ENCODE assay signal across 8 cellular contexts in the genomic region with DNA sequence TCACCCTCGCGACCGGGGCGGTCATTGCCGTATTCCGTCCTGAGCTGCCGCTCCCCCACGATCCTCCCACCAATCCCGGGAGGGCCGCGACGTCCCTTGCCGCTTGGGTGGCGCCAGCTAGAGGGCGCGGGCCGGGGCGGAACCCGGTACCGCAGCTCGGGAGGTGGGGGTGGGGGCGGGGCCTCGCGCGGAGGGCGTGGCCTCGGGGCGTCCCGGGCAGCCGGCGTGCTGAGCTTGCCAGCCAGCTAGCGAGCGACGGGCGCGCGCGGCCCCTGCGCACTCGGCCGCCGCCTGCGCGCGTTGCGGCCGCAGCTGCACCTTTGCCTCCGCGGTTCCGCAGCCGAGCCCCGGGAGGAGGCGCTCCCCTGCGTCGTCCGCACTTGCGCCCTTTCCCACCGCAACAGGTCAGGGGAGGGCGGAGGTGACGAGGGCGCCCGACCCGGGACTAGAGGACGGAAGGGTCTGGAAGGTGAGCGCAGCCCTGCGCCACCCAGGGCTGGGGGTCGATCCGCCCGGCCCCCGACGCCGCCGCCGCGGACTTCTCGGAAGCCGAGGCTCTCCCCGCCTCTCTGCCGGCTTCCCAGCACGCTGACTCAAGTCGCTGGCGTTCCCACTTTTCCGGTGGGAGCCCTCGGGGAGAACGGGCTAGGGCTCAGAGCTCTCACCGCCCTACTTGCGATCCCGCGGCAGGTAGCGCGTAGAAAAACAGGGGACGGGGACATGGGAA. TPM values are rescaled to one million over a fixed set of nuclear protein-coding genes. Genes with fewer than 3 reads are reported as not detected.
A peak's percentile ranks its signal among the peaks of the same experiment; 100 is the strongest.
DNase-seq lines count a peak whose midpoint lies in the region; ATAC-seq and TF ChIP-seq lines count a peak whose summit lies in the region.

A gene with protein sequence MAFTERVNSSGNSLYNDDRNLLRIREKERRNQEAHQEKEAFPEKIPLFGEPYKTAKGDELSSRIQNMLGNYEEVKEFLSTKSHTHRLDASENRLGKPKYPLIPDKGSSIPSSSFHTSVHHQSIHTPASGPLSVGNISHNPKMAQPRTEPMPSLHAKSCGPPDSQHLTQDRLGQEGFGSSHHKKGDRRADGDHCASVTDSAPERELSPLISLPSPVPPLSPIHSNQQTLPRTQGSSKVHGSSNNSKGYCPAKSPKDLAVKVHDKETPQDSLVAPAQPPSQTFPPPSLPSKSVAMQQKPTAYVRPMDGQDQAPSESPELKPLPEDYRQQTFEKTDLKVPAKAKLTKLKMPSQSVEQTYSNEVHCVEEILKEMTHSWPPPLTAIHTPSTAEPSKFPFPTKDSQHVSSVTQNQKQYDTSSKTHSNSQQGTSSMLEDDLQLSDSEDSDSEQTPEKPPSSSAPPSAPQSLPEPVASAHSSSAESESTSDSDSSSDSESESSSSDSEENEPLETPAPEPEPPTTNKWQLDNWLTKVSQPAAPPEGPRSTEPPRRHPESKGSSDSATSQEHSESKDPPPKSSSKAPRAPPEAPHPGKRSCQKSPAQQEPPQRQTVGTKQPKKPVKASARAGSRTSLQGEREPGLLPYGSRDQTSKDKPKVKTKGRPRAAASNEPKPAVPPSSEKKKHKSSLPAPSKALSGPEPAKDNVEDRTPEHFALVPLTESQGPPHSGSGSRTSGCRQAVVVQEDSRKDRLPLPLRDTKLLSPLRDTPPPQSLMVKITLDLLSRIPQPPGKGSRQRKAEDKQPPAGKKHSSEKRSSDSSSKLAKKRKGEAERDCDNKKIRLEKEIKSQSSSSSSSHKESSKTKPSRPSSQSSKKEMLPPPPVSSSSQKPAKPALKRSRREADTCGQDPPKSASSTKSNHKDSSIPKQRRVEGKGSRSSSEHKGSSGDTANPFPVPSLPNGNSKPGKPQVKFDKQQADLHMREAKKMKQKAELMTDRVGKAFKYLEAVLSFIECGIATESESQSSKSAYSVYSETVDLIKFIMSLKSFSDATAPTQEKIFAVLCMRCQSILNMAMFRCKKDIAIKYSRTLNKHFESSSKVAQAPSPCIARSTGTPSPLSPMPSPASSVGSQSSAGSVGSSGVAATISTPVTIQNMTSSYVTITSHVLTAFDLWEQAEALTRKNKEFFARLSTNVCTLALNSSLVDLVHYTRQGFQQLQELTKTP (plus strand): TSS at position 240 of the 727 bp plus-strand sequence. CDS start 13,523 bp downstream, outside the sequence.

- peaks cover 8% of the 10 kb centered on the region for H3K36me3 Mint-ChIP-seq in T-helper 17 cell (ENCODE audit: low read depth)

- H3K4me1 Mint-ChIP-seq in T-helper 17 cell: peaks cover 36% of the 10 kb centered on the region

- intact Hi-C loops in aorta (cut with DNase I): loop anchor here (5.0 to 10.0 kb wide), 4 partner anchors 72 to 190 kb away; no protein-coding TSS in a partner anchor

- no peaks in the 10 kb centered on the region for H3K27me3 ChIP-seq in right atrium auricular region
- no peaks in the 10 kb centered on the region for H3K27me3 ChIP-seq in rectal smooth muscle tissue (ENCODE audit: control insufficient read depth, insufficient read depth, low read length)
- H3K27me3 ChIP-seq in aorta (ENCODE audit: control insufficient read depth in 1 of 2, insufficient read depth in 2 of 2, low read length in 1 of 2): no peaks in the 10 kb centered on the region

- peak within 1 kb of the TSS; percentile 97 for H3K4me3 Mint-ChIP-seq in T-helper 17 cell

- peak within 1 kb of the TSS; percentile 86 to 98 for H3K4me3 ChIP-seq in right atrium auricular region
- H3K4me3 ChIP-seq in rectal smooth muscle tissue (ENCODE audit: low read length): peak within 1 kb of the TSS; percentile 83
- peak within 1 kb of the TSS; percentile 59 to 99 for H3K4me3 ChIP-seq in aorta (ENCODE audit: low read length in 2 of 2)

- TF ChIP-seq CTCF in right atrium auricular region (IDR thresholded peaks at IDR 0.05): peak; percentile 46 to 76

- H3K4me1 ChIP-seq in right atrium auricular region (peaks cover 0 to 51% of the 10 kb centered on the region in 2 donors), rectal smooth muscle tissue (ENCODE audit: control insufficient read depth, insufficient read depth, low read length) (peaks cover 14% of the 10 kb centered on the region), aorta (ENCODE audit: control insufficient read depth in 1 of 2, insufficient read depth in 2 of 2, low read length in 2 of 2) (peaks cover 2 to 3% of the 10 kb centered on the region in 2 donors)

- H3K27ac ChIP-seq in right atrium auricular region: peak within 1 kb of the TSS; percentile 98
- peak within 1 kb of the TSS; percentile 98 for H3K27ac ChIP-seq in rectal smooth muscle tissue (ENCODE audit: low read depth, low read length)
- peak within 1 kb of the TSS; percentile 46 to 94 for H3K27ac ChIP-seq in aorta (ENCODE audit: low read depth in 1 of 2, low read length in 2 of 2)

- DNase-seq in NCI-H1694 treated with DMSO at 0.1 percent for 48 hours (lab: John Stamatoyannopoulos, UW): peak; percentile 61
- DNase-seq in T-helper 17 cell: peak; percentile 77 to 89 (median 87)
- peak; percentile 14 to 95 (median 86) for DNase-seq in amygdala (lab: John Stamatoyannopoulos, UW)
- DNase-seq in right atrium auricular region (ENCODE audit: low spot score): peak; percentile 91
- DNase-seq in aorta: peak; percentile 96 to 98

- H3K27me3 Mint-ChIP-seq in T-helper 17 cell: no peaks in the 10 kb centered on the region

- H3K9ac ChIP-seq in rectal smooth muscle tissue (ENCODE audit: low read length): peak within 1 kb of the TSS; percentile 92

- 0% methylated on average over 76 to 92 of the region's 92 CpGs for WGBS in aorta, 2 donors

- TF ChIP-seq POLR2A in GM15510 (IDR thresholded peaks at IDR 0.05; ENCODE audit: borderline replicate concordance, extremely low read depth, insufficient read length): peak; percentile 95

- peak within 1 kb of the TSS; percentile 99 for H3K27ac Mint-ChIP-seq in T-helper 17 cell

- H3K9me3 ChIP-seq in T-helper 17 cell (ENCODE audit: control insufficient read depth, low read length, poor library complexity, severe bottlenecking) (no peaks in the 10 kb centered on the region), right atrium auricular region (no peaks in the 10 kb centered on the region), aorta (ENCODE audit: control insufficient read depth, low read length) (no peaks in the 10 kb centered on the region)

- ATAC-seq in HG02885 (IDR thresholded peaks at IDR 0.05; ENCODE audit: poor library complexity, unreplicated experiment) (peak; percentile 54), T-helper 17 cell (peak; percentile 77), aorta (ENCODE audit: low FRiP score) (peak; percentile 96)

- H3K36me3 ChIP-seq in right atrium auricular region: peaks cover 4% of the 10 kb centered on the region
- no peaks in the 10 kb centered on the region for H3K36me3 ChIP-seq in rectal smooth muscle tissue (ENCODE audit: control insufficient read depth, insufficient read depth, low read length)
- no peaks in the 10 kb centered on the region for H3K36me3 ChIP-seq in aorta (ENCODE audit: control insufficient read depth in 1 of 2, insufficient read depth in 2 of 2, low read length in 1 of 2)

RNA-seq across cellular contexts. Expression of the gene that starts here (rescaled TPM):
- total RNA-seq in T-helper 17 cell: 100 to 1,000 TPM; 105 to 121 TPM
- total RNA-seq in right atrium auricular region: 10 to 100 TPM; 59.2 to 73.5 TPM
- total RNA-seq in aorta: 100 to 1,000 TPM in 1 of 2 donors, 10 to 100 TPM in 1; 99.6 to 107 TPM
- polyA plus RNA-seq in aorta: 10 to 100 TPM in 1 of 2 donors, 1 to 10 TPM in 1; 4.8 to 15.0 TPM

Comparison
In these comparisons a context has a peak if more than half of its experiments do, and no peak if none do; other contexts are left out.
1. Peak in every context shown above with its lines: DNase-seq, ATAC-seq, H3K4me3 ChIP-seq and H3K27ac ChIP-seq.